ENCODE assay signal across 13 cellular contexts in genomic region chr9:106945727-106946690, GRCh38.
DNase-seq lines count a peak whose midpoint lies in the region; TF ChIP-seq lines count a peak whose summit lies in the region.
"Had no signal": no experiment of that assay in that cellular context is flagged by ENCODE, and none has a peak within 500 bp of the region (broad histone marks: within the 10 kb centered on the region; RNA-seq: fewer than 3 reads in every experiment).

No MANE protein-coding gene starts in this region.

- H3K9ac ChIP-seq in GM23248 = peak overlapping the region; percentile 56
- H3K9ac ChIP-seq in endodermal cell (ENCODE audit: extremely low read depth, low read length, poor library complexity, severe bottlenecking) = no peak overlapping the region
- H3K9ac ChIP-seq: KMS-11 had no signal

- H3K27me3 ChIP-seq in GM23248 (replicated peaks; ENCODE audit: insufficient read depth) (no peaks in the 10 kb centered on the region), adrenal gland (no peaks in the 10 kb centered on the region), endodermal cell (ENCODE audit: control insufficient read depth, insufficient read depth, low read length, poor library complexity, severe bottlenecking) (no peaks in the 10 kb centered on the region)
- H3K27me3 ChIP-seq: heart left ventricle had no signal

- H3K9me3 ChIP-seq in GM23248 (ENCODE audit: low read depth) (no peaks in the 10 kb centered on the region), adrenal gland (replicated peaks in 1 of 3) (no peaks in the 10 kb centered on the region), endodermal cell (ENCODE audit: control insufficient read depth, low read length) (no peaks in the 10 kb centered on the region)
- H3K9me3 ChIP-seq: heart left ventricle had no signal

- H3K4me3 ChIP-seq in GM23248 (no peak overlapping the region), adrenal gland (no peak overlapping the region), fibroblast of the aortic adventitia (ENCODE audit: low read depth, low read length) (no peak overlapping the region), skeletal muscle cell (ENCODE audit: low read depth, low read length) (no peak overlapping the region), endodermal cell (ENCODE audit: low read length) (no peak overlapping the region)
- H3K4me3 ChIP-seq: heart left ventricle had no signal

- H3K36me3 Mint-ChIP-seq in endodermal cell (ENCODE audit: low read depth) = peaks cover 51% of the 10 kb centered on the region

- H3K4me3 Mint-ChIP-seq in endodermal cell = no peak overlapping the region

- in situ Hi-C loops in GM23248 (cut with MboI) = no loop called here

- no peaks in the 10 kb centered on the region for H3K9me3 Mint-ChIP-seq in endodermal cell

- DNase-seq in GM23248 (peak; percentile 87), adrenal gland (no peak), fibroblast of the aortic adventitia (ENCODE audit: low read depth) (peak; percentile 88), skeletal muscle cell (ENCODE audit: low read depth) (peak; percentile 75), inferior parietal cortex (ENCODE audit: extremely low spot score) (no peak), endodermal cell (no peak), DMS79 (lab: John Stamatoyannopoulos, UW) (no peak)
- DNase-seq: cerebellar nuclear complex, DMS153, heart left ventricle, NCI-H2029 treated with DMSO at 0.1 percent for 48 hours, posterior cingulate gyrus had no signal

- intact Hi-C loops in adrenal gland (cut with DNase I) = no loop called here

- peaks cover 24% of the 10 kb centered on the region for H3F3A ChIP-seq in GM23248 (ENCODE audit: insufficient read depth)

- peak overlapping the region; percentile 52 for H3K4me2 ChIP-seq in GM23248 (ENCODE audit: unreplicated experiment)
- H3K4me2 ChIP-seq: KMS-11 had no signal

- no peaks in the 10 kb centered on the region for H3K27me3 Mint-ChIP-seq in endodermal cell (ENCODE audit: insufficient read depth)

- no peak for TF ChIP-seq POLR2A in adrenal gland (IDR thresholded peaks at IDR 0.05)

- H3K4me1 ChIP-seq in GM23248 (ENCODE audit: insufficient read depth) (peaks cover 11% of the 10 kb centered on the region), adrenal gland (replicated peaks in 1 of 2) (peaks cover 0 to 17% of the 10 kb centered on the region in 2 donors), endodermal cell (ENCODE audit: control insufficient read depth, insufficient read depth, low read length) (no peaks in the 10 kb centered on the region)

- no peak overlapping the region for H3K27ac Mint-ChIP-seq in endodermal cell

- no peaks in the 10 kb centered on the region for H3K79me2 ChIP-seq in GM23248 (ENCODE audit: insufficient read depth)

- H3K9me2 ChIP-seq in GM23248 (ENCODE audit: insufficient read depth) = no peaks in the 10 kb centered on the region

- WGBS in GM23248 (ENCODE audit: low coverage in 1 of 2, low lambda C conversion rate in 2 of 2, missing lambda C conversion rate in 2 of 2), 2 experiments = 92 to 95% methylated on average over 5 of the region's 5 CpGs
- 70 to 77% (median 75%) methylated on average over 5 of the region's 5 CpGs for WGBS in adrenal gland, 4 donors
- WGBS in endodermal cell (ENCODE audit: insufficient coverage in 1 of 2, insufficient read length in 1 of 2), 2 experiments = 94 to 100% methylated on average over 4 to 5 of the region's 5 CpGs

- H2AFZ ChIP-seq in GM23248 = no peak overlapping the region

- H4K20me1 ChIP-seq in GM23248 (ENCODE audit: insufficient read depth) = no peaks in the 10 kb centered on the region

- H3K36me3 ChIP-seq in GM23248 (ENCODE audit: low read depth) (no peaks in the 10 kb centered on the region), adrenal gland (replicated peaks in 1 of 2) (no peaks in the 10 kb centered on the region), endodermal cell (ENCODE audit: control insufficient read depth, insufficient read depth, low read length) (peaks cover 74% of the 10 kb centered on the region)

- TF ChIP-seq CTCF in adrenal gland (IDR thresholded peaks at IDR 0.05) = no peak
- TF ChIP-seq CTCF in fibroblast of the aortic adventitia (IDR thresholded peaks at IDR 0.05; ENCODE audit: insufficient read depth, low read length) = no peak
- TF ChIP-seq CTCF in endodermal cell (conservative IDR thresholded peaks at IDR 0.05) = no peak

- H3K27ac ChIP-seq in GM23248 (peak overlapping the region; percentile 83), adrenal gland (peak overlapping the region in 3 of 5 donors; percentile 2 to 39 (median 6)), endodermal cell (ENCODE audit: low read depth, low read length) (no peak overlapping the region)
- H3K27ac ChIP-seq: KMS-11 had no signal

- no peaks in the 10 kb centered on the region for H3K4me1 Mint-ChIP-seq in endodermal cell

Comparison
In these comparisons a context has a peak if more than half of its experiments do, and no peak if none do; other contexts are left out.
1. DNase-seq: peak in GM23248 (single experiment), fibroblast of the aortic adventitia (single experiment) and skeletal muscle cell (single experiment); none in adrenal gland (0 of 7), inferior parietal cortex (single experiment), endodermal cell (single experiment) and DMS79 (single experiment).